In genomic region chr17:30808785-30809286, GRCh38 we compare ENCODE assay signal across 9 cellular contexts. TPM values are rescaled to one million over a fixed set of nuclear protein-coding genes. Genes with fewer than 3 reads are reported as not detected.
DNase-seq lines count a peak whose midpoint lies in the region; ATAC-seq and TF ChIP-seq lines count a peak whose summit lies in the region.
"Had no signal": no experiment of that assay in that cellular context is flagged by ENCODE, and none has a peak within 500 bp of the region (broad histone marks: within the 10 kb centered on the region; RNA-seq: fewer than 3 reads in every experiment).

No MANE protein-coding gene starts in this region.

- peak overlapping the region; percentile 71 to 82 for H3K4me3 Mint-ChIP-seq in CD14-positive monocyte
- peak overlapping the region; percentile 83 for H3K4me3 Mint-ChIP-seq in activated naive CD8-positive, alpha-beta T cell
- H3K4me3 Mint-ChIP-seq in stimulated activated naive B cell treated with anti-CD40 and anti-IgM and Interleukin-4, amounts not matched to agents 10 μg/mL and 1 μg/mL and 100 μg/mL, for 72 hours: peak overlapping the region; percentile 75 to 82
- H3K4me3 Mint-ChIP-seq: neural crest cell had no signal

- peak; percentile 80 for ATAC-seq in GM19395 (IDR thresholded peaks at IDR 0.05; ENCODE audit: unreplicated experiment)
- ATAC-seq in HG03565 (IDR thresholded peaks at IDR 0.05; ENCODE audit: unreplicated experiment): peak; percentile 80
- peak; percentile 99 for ATAC-seq in stimulated activated naive B cell treated with anti-CD40 and anti-IgM and Interleukin-4, amounts not matched to agents 10 μg/mL and 1 μg/mL and 100 μg/mL, for 72 hours (replicated peaks)

- peaks cover 65% of the 10 kb centered on the region for H3K4me1 Mint-ChIP-seq in CD14-positive monocyte
- H3K4me1 Mint-ChIP-seq in activated naive CD8-positive, alpha-beta T cell (ENCODE audit: low read depth): peaks cover 77% of the 10 kb centered on the region
- peaks cover 33 to 66% of the 10 kb centered on the region in 2 donors for H3K4me1 Mint-ChIP-seq in stimulated activated naive B cell treated with anti-CD40 and anti-IgM and Interleukin-4, amounts not matched to agents 10 μg/mL and 1 μg/mL and 100 μg/mL, for 72 hours

- no peak for TF ChIP-seq CTCF in CD14-positive monocyte (IDR thresholded peaks at IDR 0.05)

- intact Hi-C loops in CD14-positive monocyte (cut with micrococcal nuclease): loop anchor here in 1 of 2 donors (2.0 kb wide), 1 partner anchor 16 kb away; the partner anchor contains the start of gene CRLF3

- peak overlapping the region; percentile 89 to 95 (median 92) for H3K27ac Mint-ChIP-seq in CD14-positive monocyte
- H3K27ac Mint-ChIP-seq in activated naive CD8-positive, alpha-beta T cell: peak overlapping the region; percentile 93
- peak overlapping the region; percentile 96 for H3K27ac Mint-ChIP-seq in stimulated activated naive B cell treated with anti-CD40 and anti-IgM and Interleukin-4, amounts not matched to agents 10 μg/mL and 1 μg/mL and 100 μg/mL, for 72 hours

- H3K9me3 Mint-ChIP-seq in CD14-positive monocyte: no peaks in the 10 kb centered on the region
- H3K9me3 Mint-ChIP-seq in activated naive CD8-positive, alpha-beta T cell (ENCODE audit: low read depth): no peaks in the 10 kb centered on the region
- peaks cover 0 to 2% of the 10 kb centered on the region in 2 donors for H3K9me3 Mint-ChIP-seq in stimulated activated naive B cell treated with anti-CD40 and anti-IgM and Interleukin-4, amounts not matched to agents 10 μg/mL and 1 μg/mL and 100 μg/mL, for 72 hours
- H3K9me3 Mint-ChIP-seq: neural crest cell had no signal

- H3K36me3 Mint-ChIP-seq in CD14-positive monocyte: peaks cover 13 to 43% of the 10 kb centered on the region in 2 donors
- H3K36me3 Mint-ChIP-seq in activated naive CD8-positive, alpha-beta T cell: peaks cover 4% of the 10 kb centered on the region
- H3K36me3 Mint-ChIP-seq in stimulated activated naive B cell treated with anti-CD40 and anti-IgM and Interleukin-4, amounts not matched to agents 10 μg/mL and 1 μg/mL and 100 μg/mL, for 72 hours: peaks cover 11 to 15% of the 10 kb centered on the region in 2 donors

- DNase-seq in CD14-positive monocyte (ENCODE audit: low spot score) (no peak), foreskin melanocyte (no peak), HT-29 (ENCODE audit: low spot score) (no peak)
- peak; percentile 41 for DNase-seq in stimulated activated naive B cell treated with anti-CD40 and anti-IgM and Interleukin-4, amounts not matched to agents 10 μg/mL and 1 μg/mL and 100 μg/mL, for 72 hours
- DNase-seq in activated effector memory CD4-positive, alpha-beta T cell treated with Interleukin-2 at 50 U/mL for 16 hours: no peak

- peaks cover 0 to 1% (median 0%) of the 10 kb centered on the region in 3 donors for H3K27me3 Mint-ChIP-seq in CD14-positive monocyte (ENCODE audit: low read depth in 3 of 3)
- H3K27me3 Mint-ChIP-seq in activated naive CD8-positive, alpha-beta T cell: no peaks in the 10 kb centered on the region
- H3K27me3 Mint-ChIP-seq in stimulated activated naive B cell treated with anti-CD40 and anti-IgM and Interleukin-4, amounts not matched to agents 10 μg/mL and 1 μg/mL and 100 μg/mL, for 72 hours: no peaks in the 10 kb centered on the region

RNA-seq across cellular contexts. Expression of gene CRLF3, which starts 15.7 kb away (rescaled TPM):
- 10 to 100 TPM; 88.5 to 92.8 TPM for polyA plus RNA-seq in CD14-positive monocyte
- total RNA-seq in HT-29 (2014; rRNA removed; shearing (Covaris generic)): 6.8 and 6.9 TPM in 2 replicates

RNA-seq across cellular contexts. Expression of gene ATAD5, which starts 22.9 kb away (rescaled TPM):
- under 1 TPM; 0.24 to 0.42 TPM for polyA plus RNA-seq in CD14-positive monocyte
- total RNA-seq in HT-29 (2014; rRNA removed; shearing (Covaris generic)): 3.5 and 3.6 TPM in 2 replicates
